Comparison of ENCODE assay signal across 10 cellular contexts in genomic region chr7:156650042-156650441, GRCh38. TPM values are rescaled to one million over a fixed set of nuclear protein-coding genes. Genes with fewer than 3 reads are reported as not detected.
A peak's percentile ranks its signal among the peaks of the same experiment; 100 is the strongest.
DNase-seq lines count a peak whose midpoint lies in the region; ATAC-seq and TF ChIP-seq lines count a peak whose summit lies in the region.
"Had no signal": no experiment of that assay in that cellular context is flagged by ENCODE, and none has a peak within 500 bp of the region (broad histone marks: within the 10 kb centered on the region; RNA-seq: fewer than 3 reads in every experiment).

No MANE protein-coding gene starts in this region.

- H3K9ac ChIP-seq in SK-N-SH: no peak overlapping the region

- WGBS in SK-N-SH (ENCODE audit: low lambda C conversion rate): 85% methylated on average over 9 of the region's 9 CpGs

- ATAC-seq in GM19372 (IDR thresholded peaks at IDR 0.05; ENCODE audit: low read depth, unreplicated experiment) (peak; percentile 54), GM18519 (IDR thresholded peaks at IDR 0.05; ENCODE audit: low FRiP score, unreplicated experiment) (no peak), HG02763 (IDR thresholded peaks at IDR 0.05; ENCODE audit: unreplicated experiment) (no peak)
- ATAC-seq: left cardiac atrium had no signal

- no peak for TF ChIP-seq EP300 in SK-N-SH (IDR thresholded peaks at IDR 0.05; ENCODE audit: borderline replicate concordance in 1 of 2, low read depth in 1 of 2, low read length in 1 of 2)

- no peaks in the 10 kb centered on the region for H3K79me2 ChIP-seq in SK-N-SH (ENCODE audit: insufficient read depth)

- no peaks in the 10 kb centered on the region for H4K20me1 ChIP-seq in SK-N-SH (ENCODE audit: insufficient read depth)

- TF ChIP-seq RAD21 in SK-N-SH (IDR thresholded peaks at IDR 0.05; ENCODE audit: low read length): peak; percentile 43

- H3K4me1 ChIP-seq in SK-N-SH (ENCODE audit: control insufficient read depth in 1 of 2, insufficient read depth in 2 of 2, low read depth in 1 of 2, low read length in 1 of 2): no peaks in the 10 kb centered on the region

- no peak overlapping the region for H2AFZ ChIP-seq in SK-N-SH (ENCODE audit: low read depth)

- H3K4me2 ChIP-seq in SK-N-SH: no peak overlapping the region

- no peaks in the 10 kb centered on the region for H3F3A ChIP-seq in SK-N-SH (replicated peaks; ENCODE audit: insufficient read depth)

- in situ Hi-C loops in ACHN (cut with HindIII; ENCODE audit: low pct_ligation_motif_present, low pct_unique_long_range_greater_than_20kb, low sequenced_read_pairs): no loop called here

- H3K27me3 ChIP-seq in SK-N-SH (ENCODE audit: insufficient read depth): no peaks in the 10 kb centered on the region

- DNase-seq in ACHN (peak; percentile 74), SK-N-SH (peak; percentile 56), iPS-NIHi11 (ENCODE audit: low spot score) (peak; percentile 62), SHP77 treated with DMSO at 0.1 percent for 48 hours (lab: John Stamatoyannopoulos, UW) (no peak), DMS153 (lab: John Stamatoyannopoulos, UW) (no peak)
- DNase-seq: left cardiac atrium, NCI-H82 had no signal

- no peaks in the 10 kb centered on the region for H3K9me2 ChIP-seq in SK-N-SH

- peak; percentile 42 for TF ChIP-seq CTCF in SK-N-SH (IDR thresholded peaks at IDR 0.05)

- H3K36me3 ChIP-seq in SK-N-SH (replicated peaks in 1 of 2; ENCODE audit: control insufficient read depth in 1 of 2, insufficient read depth in 2 of 2, low read length in 1 of 2): no peaks in the 10 kb centered on the region

- H3K27ac ChIP-seq in SK-N-SH (ENCODE audit: low read depth in 2 of 2, low read length in 1 of 2): no peak overlapping the region

- POLR2A ChIA-PET in SK-N-SH (lab: Yijun Ruan, JAX): no interaction called here

- CTCF ChIA-PET in SK-N-SH (lab: Yijun Ruan, JAX): interaction anchor here (0.9 to 1.6 kb wide), 7 partner anchors 15 to 167 kb away, joined by 3 to 4 read pairs (median 3); no protein-coding TSS in a partner anchor

- H3K4me3 ChIP-seq in SK-N-SH (ENCODE audit: low read depth in 2 of 2, low read length in 1 of 2): no peak overlapping the region

- no peaks in the 10 kb centered on the region for H3K9me3 ChIP-seq in SK-N-SH

TF ChIP-seq in SK-N-SH, 30 proteins besides CTCF, POLR2A, EP300 and RAD21:
- TF ChIP-seq JUND (IDR thresholded peaks at IDR 0.05) (no peak), PBX3 (IDR thresholded peaks at IDR 0.05) (no peak), RXRA (IDR thresholded peaks at IDR 0.05; ENCODE audit: borderline replicate concordance, low read depth) (no peak), SMC3 (IDR thresholded peaks at IDR 0.05; ENCODE audit: low read depth, low read length) (peak; percentile 22; the same call in 1 of the 2 replicates)

RNA-seq across cellular contexts. Expression of gene RNF32, which starts 9.5 kb away (rescaled TPM):
- polyA plus RNA-seq in SK-N-SH (2012; rRNA removed): 2.2 and 2.3 TPM in 2 replicates
- 2.3 and 3.3 TPM in 2 replicates for polyA plus RNA-seq in SK-N-SH (2012; cell fraction: cytosol; rRNA removed)
- 1.6 and 3.3 TPM in 2 replicates for polyA plus RNA-seq in SK-N-SH (2012; cell fraction: nucleus; rRNA removed)

Comparison
In these comparisons a context has a peak if more than half of its experiments do, and no peak if none do; other contexts are left out.
1. DNase-seq: peak in ACHN (single experiment), SK-N-SH (single experiment) and iPS-NIHi11 (single experiment); none in SHP77 treated with DMSO at 0.1 percent for 48 hours (single experiment) and DMS153 (single experiment).